Comparison of ENCODE assay signal across 17 cellular contexts in genomic region chr12:32395031-32395430, GRCh38.
"Had no signal": no experiment of that assay in that cellular context is flagged by ENCODE, and none has a peak within 500 bp of the region (broad histone marks: within the 10 kb centered on the region; RNA-seq: fewer than 3 reads in every experiment).

No MANE protein-coding gene starts in this region.

- ATAC-seq: activated CD8-positive, alpha-beta T cell treated with anti-CD3 and anti-CD28 coated beads for 36 hours; activated T-cell treated with anti-CD3 and anti-CD28 coated beads, Interleukin-2, amount 50 U/mL, for 72 hours; body of pancreas; natural killer cell; stimulated activated memory B cell treated with anti-CD40 and anti-IgM and Interleukin-4, amounts not matched to agents 10 μg/mL and 1 μg/mL and 100 μg/mL, for 72 hours; WTC11 had no signal

- H3K9me3 ChIP-seq: body of pancreas, esophagus squamous epithelium, left ventricle myocardium inferior, right atrium auricular region had no signal

- DNase-seq: activated CD4-positive, alpha-beta T cell treated with anti-CD3 and anti-CD28 coated beads for 4 hours; activated CD8-positive, alpha-beta T cell treated with anti-CD3 and anti-CD28 coated beads for 36 hours; activated naive CD8-positive, alpha-beta T cell treated with anti-CD3 and anti-CD28 coated beads for 36 hours; activated T-cell treated with anti-CD3 and anti-CD28 coated beads, Interleukin-2, amount 50 U/mL, for 72 hours; amygdala; body of pancreas; central memory CD4-positive, alpha-beta T cell; esophagus squamous epithelium; hippocampal formation; kidney; left ventricle myocardium inferior; natural killer cell; stimulated activated CD4-positive, alpha-beta T cell treated with anti-CD3 and anti-CD28 coated beads, Interleukin-2, amount 100 ng/mL, for 48 hours had no signal

- H3K36me3 ChIP-seq: esophagus squamous epithelium, left ventricle myocardium inferior, right atrium auricular region had no signal

- FAIRE-seq: kidney had no signal

- H3K4me3 ChIP-seq: body of pancreas, coronary artery, esophagus squamous epithelium, left ventricle myocardium inferior, right atrium auricular region had no signal

- H3K27ac ChIP-seq: body of pancreas, coronary artery, esophagus squamous epithelium, left ventricle myocardium inferior, right atrium auricular region had no signal

- H3K27me3 ChIP-seq: body of pancreas, right atrium auricular region had no signal
